In the genomic region with DNA sequence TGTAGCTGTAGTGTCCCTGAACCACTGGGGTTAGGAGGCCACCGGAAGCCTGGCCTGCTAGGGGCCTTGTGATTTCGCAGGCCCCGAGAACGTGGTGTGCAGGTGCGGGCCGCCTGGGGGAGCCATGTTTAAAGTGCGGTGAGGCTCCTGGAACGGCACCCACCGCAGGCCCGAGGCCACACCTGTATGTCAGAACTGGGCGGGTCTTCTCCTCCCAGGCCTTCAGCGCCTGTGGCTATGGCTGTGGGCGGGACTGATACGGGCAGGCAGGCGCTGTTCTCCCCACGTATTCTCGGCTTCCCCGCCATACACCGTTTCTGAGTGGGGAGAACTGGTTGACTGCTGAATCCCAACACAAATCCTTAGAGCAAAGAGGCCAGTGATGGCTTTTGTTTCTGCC, we compare ENCODE assay signal across 10 cellular contexts.
DNase-seq lines count a peak whose midpoint lies in the region; ATAC-seq and TF ChIP-seq lines count a peak whose summit lies in the region.
"Had no signal": no experiment of that assay in that cellular context is flagged by ENCODE, and none has a peak within 500 bp of the region (broad histone marks: within the 10 kb centered on the region; RNA-seq: fewer than 3 reads in every experiment).

No MANE protein-coding gene starts in this region.

- H3K36me3 ChIP-seq in Panc1 (ENCODE audit: control insufficient read depth, insufficient read depth, low read length) (peaks cover 3% of the 10 kb centered on the region), osteoblast (ENCODE audit: insufficient read depth, low read length) (peaks cover 7% of the 10 kb centered on the region), thyroid gland (peaks cover 18 to 21% of the 10 kb centered on the region in 2 donors)

- H3K4me3 ChIP-seq in Panc1 (ENCODE audit: low read depth in 2 of 2, low read length in 2 of 2) (no peak overlapping the region), osteoblast (ENCODE audit: insufficient read depth, low read length) (no peak overlapping the region), thyroid gland (replicated peaks in 1 of 3) (no peak overlapping the region)

- H3K4me1 ChIP-seq in Panc1 (ENCODE audit: control insufficient read depth, insufficient read depth, low read length) (no peaks in the 10 kb centered on the region), osteoblast (ENCODE audit: insufficient read depth, low read length) (peaks cover 12% of the 10 kb centered on the region), thyroid gland (no peaks in the 10 kb centered on the region)

- TF ChIP-seq POLR2A in thyroid gland (IDR thresholded peaks at IDR 0.05): no peak

- WGBS in thyroid gland, 2 donors: 90 to 92% methylated on average over 18 to 19 of the region's 19 CpGs

- H4K20me1 ChIP-seq in osteoblast (ENCODE audit: insufficient read depth, low read length): peaks cover 11% of the 10 kb centered on the region

- no peak overlapping the region for H2AFZ ChIP-seq in osteoblast (ENCODE audit: low read length)

- H3K79me2 ChIP-seq in osteoblast (ENCODE audit: insufficient read depth, low read length): no peaks in the 10 kb centered on the region

- DNase-seq in D341Med (ENCODE audit: low spot score) (peak; percentile 28), Panc1 (ENCODE audit: low read depth, low spot score) (no peak), activated T-helper 1 cell treated with Interleukin-2 at 50 U/mL for 16 hours (ENCODE audit: low read depth) (peak; percentile 20), osteoblast (ENCODE audit: insufficient read length, low spot score, missing footprints) (no peak), thyroid gland (no peak), NOMO-1 (lab: John Stamatoyannopoulos, UW; ENCODE audit: unreplicated experiment in 2 of 2) (no peak)
- DNase-seq: DMS53, NCI-H524 had no signal

- no peak for TF ChIP-seq CTCF in Panc1 (IDR thresholded peaks at IDR 0.05)
- no peak for TF ChIP-seq CTCF in osteoblast (IDR thresholded peaks at IDR 0.05; ENCODE audit: extremely low read depth, low read depth, low read length)
- TF ChIP-seq CTCF in thyroid gland (IDR thresholded peaks at IDR 0.05): no peak

- in situ Hi-C loops in Panc1 (cut with HindIII; ENCODE audit: low pct_unique_long_range_greater_than_20kb, low sequenced_read_pairs): no loop called here

- intact Hi-C loops in Panc1 (cut with micrococcal nuclease; ENCODE audit: unreplicated experiment): no loop called here
- intact Hi-C loops in thyroid gland (cut with DNase I): no loop called here

- no TSS peak for BruUV-seq in Panc1 (replicated peaks; lab: Mats Ljungman, UMichigan)

- no peaks in the 10 kb centered on the region for H3K9me3 ChIP-seq in Panc1 (ENCODE audit: control insufficient read depth, insufficient read depth, low read depth, low read length)
- no peaks in the 10 kb centered on the region for H3K9me3 ChIP-seq in osteoblast (ENCODE audit: low read depth, low read length)
- no peaks in the 10 kb centered on the region for H3K9me3 ChIP-seq in thyroid gland

- peak overlapping the region; percentile 57 for H3K4me2 ChIP-seq in osteoblast (ENCODE audit: insufficient read depth, low read length)

- CTCF ChIA-PET in Panc1 (lab: Charles Lee): no interaction called here

- no peaks in the 10 kb centered on the region for H3K27me3 ChIP-seq in Panc1 (ENCODE audit: control insufficient read depth, insufficient read depth, low read length)
- H3K27me3 ChIP-seq in osteoblast (ENCODE audit: insufficient read depth, low read length): no peaks in the 10 kb centered on the region
- no peaks in the 10 kb centered on the region for H3K27me3 ChIP-seq in thyroid gland

- ATAC-seq in Panc1 (peak; percentile 28), GM21447 (IDR thresholded peaks at IDR 0.05; ENCODE audit: unreplicated experiment) (no peak), GM19463 (IDR thresholded peaks at IDR 0.05; ENCODE audit: unreplicated experiment) (no peak)

- no peak overlapping the region for H3K27ac ChIP-seq in Panc1 (ENCODE audit: low read length)
- peak overlapping the region; percentile 70 for H3K27ac ChIP-seq in osteoblast (ENCODE audit: low read depth, low read length)
- no peak overlapping the region for H3K27ac ChIP-seq in thyroid gland

- POLR2A ChIA-PET in Panc1 (lab: Charles Lee): no interaction called here

Comparison
In these comparisons a context has a peak if more than half of its experiments do, and no peak if none do; other contexts are left out.
1. DNase-seq: peak in D341Med (single experiment) and activated T-helper 1 cell treated with Interleukin-2 at 50 U/mL for 16 hours (single experiment); none in Panc1 (single experiment), osteoblast (single experiment), thyroid gland (0 of 2) and NOMO-1 (0 of 2).